In the genomic region with DNA sequence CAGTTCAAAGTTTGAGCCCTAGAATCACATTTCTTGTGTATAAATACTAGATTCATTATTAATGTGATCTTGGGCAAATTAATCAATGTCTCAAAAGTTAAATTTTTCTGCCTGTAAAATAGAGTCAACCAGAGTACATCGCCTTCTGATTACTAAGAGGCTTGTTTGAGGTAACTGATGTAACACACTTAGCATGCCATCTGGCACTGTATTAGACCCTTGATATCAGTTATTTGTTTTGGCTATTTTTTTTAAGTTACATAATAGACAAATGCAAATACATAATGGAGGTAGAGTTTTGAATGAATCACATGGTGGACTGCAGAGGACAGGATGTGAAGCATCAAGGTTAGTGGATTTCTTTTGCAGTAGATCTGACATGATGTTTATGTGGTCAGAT, we compare ENCODE assay signal across 36 cellular contexts.
"Had no signal": no experiment of that assay in that cellular context is flagged by ENCODE, and none has a peak within 500 bp of the region (broad histone marks: within the 10 kb centered on the region; RNA-seq: fewer than 3 reads in every experiment).

No MANE protein-coding gene starts in this region.

- H3K36me3 Mint-ChIP-seq: activated CD8-positive, alpha-beta memory T cell treated with anti-CD3 and anti-CD28 coated beads, Interleukin-2, amount 10 ng/mL, durations not matched to agents 7 days and 5 days; activated naive CD8-positive, alpha-beta T cell treated with anti-CD3 and anti-CD28 coated beads for 36 hours had no signal

- H3K9me3 ChIP-seq: ascending aorta, breast epithelium, Peyer's patch had no signal

- DNase-seq: activated B cell treated with CpG ODN at 0.5 μM for 24 hours; activated CD4-positive, alpha-beta memory T cell treated with anti-CD3 and anti-CD28 coated beads, Interleukin-2, amount 10 ng/mL, durations not matched to agents 7 days and 5 days; activated CD4-positive, alpha-beta T cell treated with anti-CD3 and anti-CD28 coated beads for 4 hours; activated CD4-positive, alpha-beta T cell treated with anti-CD3 and anti-CD28 coated beads, Interleukin-2, amount 50 U/mL, for 1 hour; activated CD4-positive, CD25-positive, alpha-beta regulatory T cell treated with anti-CD3 and anti-CD28 coated beads, Interleukin-2, amount 50 U/mL, for 72 hours; activated CD8-positive, alpha-beta memory T cell treated with anti-CD3 and anti-CD28 coated beads for 24 hours; activated CD8-positive, alpha-beta memory T cell treated with anti-CD3 and anti-CD28 coated beads, Interleukin-2, amount 10 ng/mL, durations not matched to agents 7 days and 5 days; activated effector memory CD4-positive, alpha-beta T cell treated with anti-CD3 and anti-CD28 coated beads, Interleukin-2, amount 50 U/mL, for 16 hours; activated naive CD4-positive, alpha-beta T cell; activated naive CD4-positive, alpha-beta T cell treated with anti-CD3 and anti-CD28 coated beads, Interleukin-2, amount 50 U/mL, for 16 hours; activated naive CD8-positive, alpha-beta T cell treated with anti-CD3 and anti-CD28 coated beads for 36 hours; activated T-cell treated with anti-CD3 and anti-CD28 coated beads, Interleukin-2, amount 50 U/mL, for 1 hour; activated T-cell treated with anti-CD3 and anti-CD28 coated beads, Interleukin-2, amount 50 U/mL, for 72 hours; amniotic stem cell; body of pancreas; caudate nucleus; cerebellar nuclear complex; NCI-H1105; NCI-H1417 treated with DMSO at 0.1 percent for 48 hours; NCI-H187 treated with DMSO at 0.1 percent for 48 hours; NCI-H2081; NCI-H345; NCI-H524 treated with DMSO at 0.1 percent for 48 hours; PC-3; Peyer's patch; RPMI8226; SIG-M5; SW 1271; T-helper 1 cell; T-helper 2 cell; T-helper 9 cell had no signal

- H3K27ac ChIP-seq: ascending aorta, body of pancreas, breast epithelium, Peyer's patch, VCaP had no signal

- H3K27me3 ChIP-seq: ascending aorta, body of pancreas, breast epithelium, Peyer's patch had no signal

- H3K36me3 ChIP-seq: ascending aorta, breast epithelium, Peyer's patch had no signal

- H3K9me3 Mint-ChIP-seq: activated B cell treated with CpG ODN at 0.5 μM for 24 hours; activated CD4-positive, alpha-beta memory T cell treated with anti-CD3 and anti-CD28 coated beads, Interleukin-2, amount 10 ng/mL, durations not matched to agents 7 days and 5 days; activated naive CD8-positive, alpha-beta T cell treated with anti-CD3 and anti-CD28 coated beads for 36 hours had no signal

- H3K27ac Mint-ChIP-seq: activated B cell treated with CpG ODN at 0.5 μM for 24 hours; activated CD4-positive, alpha-beta memory T cell treated with anti-CD3 and anti-CD28 coated beads, Interleukin-2, amount 10 ng/mL, durations not matched to agents 7 days and 5 days; activated CD8-positive, alpha-beta memory T cell treated with anti-CD3 and anti-CD28 coated beads, Interleukin-2, amount 10 ng/mL, durations not matched to agents 7 days and 5 days; activated naive CD8-positive, alpha-beta T cell treated with anti-CD3 and anti-CD28 coated beads for 36 hours; activated T-cell treated with anti-CD3 and anti-CD28 coated beads, Interleukin-2, amount 50 U/mL, for 72 hours; activated T-helper 17 cell treated with anti-CD3 and anti-CD28 coated beads, Interleukin-2, amount 50 U/mL, for 72 hours had no signal

- H3K4me1 Mint-ChIP-seq: activated B cell treated with CpG ODN at 0.5 μM for 24 hours; activated CD4-positive, alpha-beta memory T cell treated with anti-CD3 and anti-CD28 coated beads, Interleukin-2, amount 10 ng/mL, durations not matched to agents 7 days and 5 days; activated CD8-positive, alpha-beta memory T cell treated with anti-CD3 and anti-CD28 coated beads, Interleukin-2, amount 10 ng/mL, durations not matched to agents 7 days and 5 days; activated naive CD8-positive, alpha-beta T cell treated with anti-CD3 and anti-CD28 coated beads for 36 hours; activated T-helper 17 cell treated with anti-CD3 and anti-CD28 coated beads, Interleukin-2, amount 50 U/mL, for 72 hours had no signal

- ATAC-seq: activated CD8-positive, alpha-beta memory T cell treated with anti-CD3 and anti-CD28 coated beads, Interleukin-2, amount 10 ng/mL, durations not matched to agents 7 days and 5 days; activated T-cell treated with anti-CD3 and anti-CD28 coated beads, Interleukin-2, amount 50 U/mL, for 72 hours; activated T-helper 17 cell treated with anti-CD3 and anti-CD28 coated beads, Interleukin-2, amount 50 U/mL, for 72 hours; body of pancreas; PC-3; SK-N-SH treated with all-trans-retinoic acid at 6 μM for 48 hours had no signal

- H3K4me3 ChIP-seq: ascending aorta, body of pancreas, breast epithelium, Peyer's patch had no signal

- H3K4me3 Mint-ChIP-seq: activated B cell treated with CpG ODN at 0.5 μM for 24 hours; activated CD4-positive, alpha-beta memory T cell treated with anti-CD3 and anti-CD28 coated beads, Interleukin-2, amount 10 ng/mL, durations not matched to agents 7 days and 5 days; activated CD8-positive, alpha-beta memory T cell treated with anti-CD3 and anti-CD28 coated beads, Interleukin-2, amount 10 ng/mL, durations not matched to agents 7 days and 5 days; activated naive CD8-positive, alpha-beta T cell treated with anti-CD3 and anti-CD28 coated beads for 36 hours; activated T-cell treated with anti-CD3 and anti-CD28 coated beads, Interleukin-2, amount 50 U/mL, for 72 hours; activated T-helper 17 cell treated with anti-CD3 and anti-CD28 coated beads, Interleukin-2, amount 50 U/mL, for 72 hours had no signal

- H3K4me1 ChIP-seq: ascending aorta, body of pancreas, breast epithelium, Peyer's patch had no signal

- H3K27me3 Mint-ChIP-seq: activated B cell treated with CpG ODN at 0.5 μM for 24 hours; activated CD4-positive, alpha-beta memory T cell treated with anti-CD3 and anti-CD28 coated beads, Interleukin-2, amount 10 ng/mL, durations not matched to agents 7 days and 5 days; activated CD8-positive, alpha-beta memory T cell treated with anti-CD3 and anti-CD28 coated beads, Interleukin-2, amount 10 ng/mL, durations not matched to agents 7 days and 5 days; activated naive CD8-positive, alpha-beta T cell treated with anti-CD3 and anti-CD28 coated beads for 36 hours; activated T-helper 17 cell treated with anti-CD3 and anti-CD28 coated beads, Interleukin-2, amount 50 U/mL, for 72 hours had no signal
